ENCODE assay signal across 9 cellular contexts in genomic region chr7:91636129-91636724, GRCh38.
DNase-seq lines count a peak whose midpoint lies in the region; TF ChIP-seq lines count a peak whose summit lies in the region.
"Had no signal": no experiment of that assay in that cellular context is flagged by ENCODE, and none has a peak within 500 bp of the region (broad histone marks: within the 10 kb centered on the region; RNA-seq: fewer than 3 reads in every experiment).

No MANE protein-coding gene starts in this region.

- H3K27ac Mint-ChIP-seq in progenitor cell of endocrine pancreas = no peak overlapping the region
- H3K27ac Mint-ChIP-seq: IgD-negative memory B cell had no signal

- no peaks in the 10 kb centered on the region for H3K9me3 ChIP-seq in MG63

- H3K4me3 ChIP-seq in H7 (ENCODE audit: insufficient read depth, low read depth, low read length) (no peak overlapping the region), epithelial cell of proximal tubule (ENCODE audit: low read depth, low read length) (no peak overlapping the region), MG63 (no peak overlapping the region)

- DNase-seq in DMS114 treated with DMSO at 0.1 percent for 48 hours (lab: John Stamatoyannopoulos, UW; ENCODE audit: unreplicated experiment) (peak; percentile 3), H7 (peak; percentile 31), NCI-H774 (lab: John Stamatoyannopoulos, UW) (peak; percentile 17), epithelial cell of proximal tubule (ENCODE audit: low read depth) (no peak), progenitor cell of endocrine pancreas (ENCODE audit: low spot score, unreplicated experiment) (no peak), occipital lobe (lab: John Stamatoyannopoulos, UW) (no peak), MG63 (no peak), UCSD-AML1 (lab: John Stamatoyannopoulos, UW; ENCODE audit: unreplicated experiment) (no peak)

- no peaks in the 10 kb centered on the region for H3K27me3 ChIP-seq in H7 (ENCODE audit: control insufficient read depth, insufficient read depth, low read length)
- H3K27me3 ChIP-seq in MG63 = no peaks in the 10 kb centered on the region

- peaks cover 47% of the 10 kb centered on the region for H3K4me1 Mint-ChIP-seq in progenitor cell of endocrine pancreas (ENCODE audit: low read depth)

- H3K27me3 Mint-ChIP-seq in progenitor cell of endocrine pancreas = no peaks in the 10 kb centered on the region

- no peak overlapping the region for H3K4me3 Mint-ChIP-seq in progenitor cell of endocrine pancreas (ENCODE audit: low read depth)
- H3K4me3 Mint-ChIP-seq: IgD-negative memory B cell had no signal

- TF ChIP-seq CTCF in epithelial cell of proximal tubule (conservative IDR thresholded peaks at IDR 0.05; ENCODE audit: low read depth, low read length) = peak; percentile 82
- peak; percentile 56 for TF ChIP-seq CTCF in progenitor cell of endocrine pancreas (IDR thresholded peaks at IDR 0.05; ENCODE audit: unreplicated experiment)

- no peaks in the 10 kb centered on the region for H3K36me3 ChIP-seq in H7 (replicated peaks; ENCODE audit: control insufficient read depth, insufficient read depth, low read length)
- no peaks in the 10 kb centered on the region for H3K36me3 ChIP-seq in MG63

- H3K36me3 Mint-ChIP-seq in progenitor cell of endocrine pancreas (ENCODE audit: insufficient read depth) = no peaks in the 10 kb centered on the region
- H3K36me3 Mint-ChIP-seq: IgD-negative memory B cell had no signal

- peaks cover 3% of the 10 kb centered on the region for H3K9me3 Mint-ChIP-seq in progenitor cell of endocrine pancreas (ENCODE audit: low read depth)
- H3K9me3 Mint-ChIP-seq: IgD-negative memory B cell had no signal

Comparison
In these comparisons a context has a peak if more than half of its experiments do, and no peak if none do; other contexts are left out.
1. DNase-seq: peak in DMS114 treated with DMSO at 0.1 percent for 48 hours (single experiment), H7 (single experiment) and NCI-H774 (single experiment); none in epithelial cell of proximal tubule (single experiment), progenitor cell of endocrine pancreas (single experiment), occipital lobe (single experiment), MG63 (single experiment) and UCSD-AML1 (single experiment).